Comparison of ENCODE assay signal across 15 cellular contexts in the genomic region with DNA sequence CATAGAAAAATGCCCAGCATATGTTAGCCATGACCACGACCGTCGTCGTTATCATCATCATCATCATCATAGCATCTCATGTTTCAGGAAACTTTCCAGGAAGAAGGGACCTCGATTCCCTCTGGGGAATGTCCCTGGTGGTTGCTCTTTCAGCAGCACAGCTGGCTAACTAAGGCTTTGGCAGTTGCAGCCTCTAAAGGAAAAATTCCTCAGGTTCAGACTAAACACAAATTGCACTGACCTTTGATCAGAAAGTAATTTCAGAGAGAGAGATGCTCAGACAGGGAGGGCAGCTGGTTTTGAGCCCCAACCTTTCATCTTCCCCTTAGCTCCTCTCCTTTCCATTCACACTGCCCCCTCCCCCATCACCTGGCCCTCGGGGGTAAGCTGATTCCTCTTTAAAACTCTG. TPM values are rescaled to one million over a fixed set of nuclear protein-coding genes. Genes with fewer than 3 reads are reported as not detected.
DNase-seq lines count a peak whose midpoint lies in the region; ATAC-seq, FAIRE-seq and TF ChIP-seq lines count a peak whose summit lies in the region.
"Had no signal": no experiment of that assay in that cellular context is flagged by ENCODE, and none has a peak within 500 bp of the region (broad histone marks: within the 10 kb centered on the region; RNA-seq: fewer than 3 reads in every experiment).

No MANE protein-coding gene starts in this region.

- no peak overlapping the region for H3K4ac ChIP-seq in H1 (replicated peaks; ENCODE audit: insufficient read length, low read depth, low read length)

- H3K36me3 Mint-ChIP-seq in HFFc6 (ENCODE audit: low read depth): no peaks in the 10 kb centered on the region

- no peak overlapping the region for H3K23ac ChIP-seq in H1 (ENCODE audit: insufficient read length)

- no peak overlapping the region for H2BK120ac ChIP-seq in H1 (replicated peaks; ENCODE audit: low read depth, low read length)

- H3K4me3 ChIP-seq in A549 (no peak overlapping the region), H1 (ENCODE audit: extremely low read depth in 1 of 4, insufficient read depth in 2 of 4, low read depth in 3 of 4, low read length in 4 of 4) (no peak overlapping the region)
- H3K4me3 ChIP-seq: GM12878, uterus had no signal

- H3K27ac Mint-ChIP-seq in HFFc6: no peak overlapping the region
- H3K27ac Mint-ChIP-seq: activated T-helper 1 cell treated with anti-CD3 and anti-CD28 coated beads, Interleukin-12 subunit alpha, Interleukin-12 subunit beta, Interleukin-2, Interleukin-4 antibody, amounts not matched to agents 30 ng/mL and 10 ng/mL and 1 ng/mL, durations not matched to agents 14 hours and 24 hours and 36 hours had no signal

- WGBS in A549 (ENCODE audit: missing lambda C conversion rate): 14% methylated on average over 3 of the region's 6 CpGs
- 60% methylated on average over 6 of the region's 6 CpGs; no CpG with 5 or more reads in 1 of the 2 experiments for WGBS in H1 (ENCODE audit: extremely low coverage in 1 of 2, insufficient coverage in 1 of 2, insufficient read length in 1 of 2, insufficient replicate concordance in 2 of 2, low coverage in 1 of 2, low lambda C conversion rate in 2 of 2, missing lambda C conversion rate in 1 of 2), 2 experiments

- H3K27me3 ChIP-seq in H1 (replicated peaks in 1 of 4; ENCODE audit: control insufficient read depth in 3 of 4, extremely low read depth in 1 of 4, insufficient read depth in 3 of 4, low read length in 3 of 4): peaks cover 0 to 6% (median 0%) of the 10 kb centered on the region in 4 experiments; a peak in 1 of 7 replicates
- H3K27me3 ChIP-seq in foreskin keratinocyte: peaks cover 2% of the 10 kb centered on the region
- H3K27me3 ChIP-seq: uterus had no signal

- H3K4me2 ChIP-seq in A549 (peak overlapping the region; percentile 35; the same call in 2 of the 3 replicates), H1 (ENCODE audit: insufficient read depth in 1 of 2, low read depth in 2 of 2, low read length in 2 of 2) (no peak overlapping the region)

- no peak overlapping the region for H4K8ac ChIP-seq in H1 (ENCODE audit: extremely low read depth, insufficient read depth, low read length)

- H3K36me3 ChIP-seq in H1 (ENCODE audit: control insufficient read depth in 2 of 4, insufficient read depth in 4 of 4, low read length in 3 of 4): no peaks in the 10 kb centered on the region
- H3K36me3 ChIP-seq: uterus had no signal

- H4K91ac ChIP-seq in H1 (replicated peaks; ENCODE audit: insufficient read length, low read length): no peak overlapping the region

- no peak overlapping the region; the same call in 1 of the 2 replicates for H3K18ac ChIP-seq in H1 (ENCODE audit: extremely low read depth, low read length)

- FAIRE-seq in A549 (lab: Jason Lieb, UNC) (no peak), H1 (lab: Jason Lieb, UNC) (no peak)
- FAIRE-seq: GM12878 had no signal

- TF ChIP-seq EP300 in A549 (IDR thresholded peaks at IDR 0.05) (no peak), H1 (IDR thresholded peaks at IDR 0.05; ENCODE audit: borderline replicate concordance in 1 of 2, low read depth in 2 of 2, low read length in 2 of 2) (no peak)

- POLR2A ChIA-PET in A549 (lab: Yijun Ruan, JAX) (interaction anchor here (1.2 kb wide), 1 partner anchor 12 kb away, joined by 4 read pairs; no protein-coding TSS in a partner anchor), H1 (lab: Charles Lee; ENCODE audit: partially characterized antibody) (interaction anchor here (0.8 to 6.9 kb wide), 6 partner anchors 10 to 42 kb away, joined by 3 to 47 read pairs (median 4); a partner anchor contains a TSS)

- no peak overlapping the region for H3K4me3 Mint-ChIP-seq in HFFc6
- H3K4me3 Mint-ChIP-seq: activated T-helper 1 cell treated with anti-CD3 and anti-CD28 coated beads, Interleukin-12 subunit alpha, Interleukin-12 subunit beta, Interleukin-2, Interleukin-4 antibody, amounts not matched to agents 30 ng/mL and 10 ng/mL and 1 ng/mL, durations not matched to agents 14 hours and 24 hours and 36 hours had no signal

- no peak overlapping the region for H3K56ac ChIP-seq in H1 (replicated peaks; ENCODE audit: insufficient read length, low read depth, low read length)

- H4K20me1 ChIP-seq in H1 (replicated peaks in 1 of 2; ENCODE audit: control insufficient read depth in 1 of 2, insufficient read depth in 2 of 2, low read length in 2 of 2): no peaks in the 10 kb centered on the region

- no peaks in the 10 kb centered on the region for H3K9me3 Mint-ChIP-seq in HFFc6
- H3K9me3 Mint-ChIP-seq: activated T-helper 1 cell treated with anti-CD3 and anti-CD28 coated beads, Interleukin-12 subunit alpha, Interleukin-12 subunit beta, Interleukin-2, Interleukin-4 antibody, amounts not matched to agents 30 ng/mL and 10 ng/mL and 1 ng/mL, durations not matched to agents 14 hours and 24 hours and 36 hours had no signal

- CTCF ChIA-PET in A549 (lab: Yijun Ruan, JAX) (interaction anchor here (0.5 to 2.9 kb wide), 4 partner anchors 12 to 244 kb away, joined by 3 to 11 read pairs (median 3); no protein-coding TSS in a partner anchor), H1 (lab: Charles Lee; ENCODE audit: partially characterized antibody) (interaction anchor here (0.6 to 7.8 kb wide), 6 partner anchors 11 to 343 kb away, joined by 3 to 53 read pairs (median 4); no protein-coding TSS in a partner anchor)

- TF ChIP-seq CTCF in A549 (IDR thresholded peaks at IDR 0.05) (no peak), HFFc6 (IDR thresholded peaks at IDR 0.05) (no peak), H1 (IDR thresholded peaks at IDR 0.05; ENCODE audit: control extremely low read depth in 1 of 3, insufficient read depth in 1 of 3, low read depth in 1 of 3, low read length in 3 of 3) (no peak), foreskin keratinocyte (conservative IDR thresholded peaks at IDR 0.05) (no peak)

- no peak overlapping the region for H2BK12ac ChIP-seq in H1 (ENCODE audit: low read depth, low read length)

- no peak overlapping the region for H4K5ac ChIP-seq in H1 (ENCODE audit: insufficient read length, low read depth, low read length)

- ATAC-seq in A549 (peak in 1 of 2 experiments; percentile 16; a peak in 1 of 6 replicates), HG03108 (IDR thresholded peaks at IDR 0.05; ENCODE audit: unreplicated experiment) (no peak), foreskin keratinocyte (no peak), HG02642 (IDR thresholded peaks at IDR 0.05; ENCODE audit: poor library complexity, unreplicated experiment) (no peak)
- ATAC-seq: GM12878, right cardiac atrium had no signal

- no peak for TF ChIP-seq POLR2A in A549 (IDR thresholded peaks at IDR 0.05; ENCODE audit: low read length)
- no peak for TF ChIP-seq POLR2A in H1 (IDR thresholded peaks at IDR 0.05; ENCODE audit: control extremely low read depth in 1 of 2, low read depth in 2 of 2, low read length in 2 of 2)

- H3K4me1 ChIP-seq in A549: peaks cover 21% of the 10 kb centered on the region
- H3K4me1 ChIP-seq in H1 (replicated peaks in 1 of 4; ENCODE audit: control insufficient read depth in 3 of 4, insufficient read depth in 4 of 4, low read length in 3 of 4): 0 out of 7 replicates have a peak, but pooled peaks cover 0 to 2% (median 0%) of the 10 kb centered on the region in 4 experiments
- no peaks in the 10 kb centered on the region for H3K4me1 ChIP-seq in foreskin keratinocyte
- H3K4me1 ChIP-seq: uterus had no signal

- no peak overlapping the region for H3K9ac ChIP-seq in H1 (replicated peaks in 1 of 4; ENCODE audit: extremely low read depth in 1 of 4, low read depth in 3 of 4, low read length in 3 of 4)

- H3K4me1 Mint-ChIP-seq in HFFc6 (ENCODE audit: low read depth): peaks cover 24% of the 10 kb centered on the region

- no peak overlapping the region for H3K14ac ChIP-seq in H1 (ENCODE audit: insufficient read length)

- H3K79me1 ChIP-seq in H1 (ENCODE audit: low read depth, low read length): no peaks in the 10 kb centered on the region

- no peaks in the 10 kb centered on the region for H3K23me2 ChIP-seq in H1 (ENCODE audit: low read depth, low read length)

- H2AFZ ChIP-seq in H1 (ENCODE audit: low read length): 0 out of 2 replicates have a peak overlapping the region, but pooled peaks have one; percentile 36

- H2BK15ac ChIP-seq in H1 (ENCODE audit: low read length): no peak overlapping the region

- no peak overlapping the region for H2BK5ac ChIP-seq in H1 (ENCODE audit: low read depth, low read length)

- H3K9me3 ChIP-seq in A549 (no peaks in the 10 kb centered on the region), H1 (ENCODE audit: insufficient read depth in 2 of 2, low read depth in 1 of 2, low read length in 1 of 2) (no peaks in the 10 kb centered on the region)
- H3K9me3 ChIP-seq: uterus had no signal

- no peaks in the 10 kb centered on the region for H3K79me2 ChIP-seq in H1 (ENCODE audit: control insufficient read depth in 1 of 2, insufficient read depth in 2 of 2, low read length in 2 of 2)

- peaks cover 18% of the 10 kb centered on the region for H3K27me3 Mint-ChIP-seq in HFFc6 (ENCODE audit: insufficient read depth)

- TF ChIP-seq RAD21 in A549 (conservative IDR thresholded peaks at IDR 0.05 in 1 of 2, IDR thresholded peaks at IDR 0.05 in 1 of 2) (no peak), H1 (IDR thresholded peaks at IDR 0.05 in 1 of 2, conservative IDR thresholded peaks at IDR 0.05 in 1 of 2; ENCODE audit: low read depth in 2 of 2, low read length in 2 of 2) (no peak)

- H3K27ac ChIP-seq in A549 (peak overlapping the region in 1 of 2 experiments; percentile 50; a peak in 2 of 6 replicates), H1 (ENCODE audit: low read depth, low read length) (no peak overlapping the region), foreskin keratinocyte (no peak overlapping the region)
- H3K27ac ChIP-seq: C4-2B, uterus had no signal

- DNase-seq in A549 (ENCODE audit: low read depth in 1 of 2, low spot score in 1 of 2) (no peak), HFFc6 (peak; percentile 47), H1 (ENCODE audit: low read depth in 1 of 2, low spot score in 2 of 2) (no peak), foreskin keratinocyte (no peak)
- DNase-seq: cerebellar nuclear complex, NCI-H187 treated with DMSO at 0.1 percent for 48 hours, right cardiac atrium, RPMI8226, uterus had no signal

- H2AK5ac ChIP-seq in H1 (ENCODE audit: low read depth, low read length): no peak overlapping the region

- no peak overlapping the region for H2BK20ac ChIP-seq in H1 (ENCODE audit: low read length)

RNA-seq across cellular contexts. Expression of a gene that starts 5.6 kb away (rescaled TPM):
- polyA plus RNA-seq in A549 (2011; rRNA removed): 5.6 and 8.6 TPM in 2 replicates
- 0.33 and 0.54 TPM in 2 replicates for polyA plus RNA-seq in A549 (2012; cell fraction: cytosol; rRNA removed)
- polyA plus RNA-seq in A549 (2012; cell fraction: nucleus; rRNA removed): 2.3 and 3.0 TPM in 2 replicates
- 2.7 to 4.9 TPM (median 4.4 TPM) in 3 replicates for polyA plus RNA-seq in A549 (2017; fragmentation: RNase III; extraction: RNeasy Plus Mini Kit Qiagen cat#74134 plus additional on column Dnase treatment)
- polyA minus RNA-seq in A549 (2011; rRNA and poly(A)+ RNA removed): 8.3 and 8.6 TPM in 2 replicates
- 1 to 10 TPM in 2 of 6 experiments, under 1 TPM in 3, not detected in 1; 0.33 to 1.3 (median 0.81) TPM for total RNA-seq in HFFc6 (2021; fragmentation: NEBNext Ultra II Directional; extraction: Animal tissue kit (Norgen Biotek cat#: 25700))
- total RNA-seq in H1 (2021; fragmentation: NEBNext Ultra II Directional; extraction: Animal tissue kit (Norgen Biotek cat#: 25700)): not detected in 2 replicates
- polyA plus RNA-seq in H1 (2011; rRNA removed): 0.09 and 0.20 TPM in 2 replicates
- 0.94 TPM for polyA plus RNA-seq in H1 (2011; cell fraction: cytosol; rRNA removed)
- polyA plus RNA-seq in H1 (2011; cell fraction: nucleus; rRNA removed): 1.1 TPM
- polyA plus RNA-seq in H1 (2012, experiment 1 of 2): 0.13 to 0.36 TPM (median 0.30 TPM) in 4 replicates
- 0.54 TPM for polyA plus RNA-seq in H1 (2012, experiment 2 of 2)
- polyA plus RNA-seq in H1 (2013, experiment 1 of 2): 0.14 TPM
- polyA plus RNA-seq in H1 (2013, experiment 2 of 2): not detected
- polyA minus RNA-seq in H1 (2011; rRNA and poly(A)+ RNA removed): 0.66 TPM in 1 of 2 replicates, not detected in the other
- polyA minus RNA-seq in H1 (2011; cell fraction: cytosol; rRNA and poly(A)+ RNA removed): 1.8 TPM
- polyA minus RNA-seq in H1 (2011; cell fraction: nucleus; rRNA and poly(A)+ RNA removed): 2.4 TPM
- total RNA-seq in foreskin keratinocyte: 0.34 and 0.92 TPM in 2 replicates
- 0.49 and 1.0 TPM in 2 replicates for polyA plus RNA-seq in foreskin keratinocyte

RNA-seq across cellular contexts. Expression of a gene that starts 12.7 kb away (rescaled TPM):
- 0.83 and 0.87 TPM in 2 replicates for polyA plus RNA-seq in A549 (2011; rRNA removed)
- 0.10 and 0.13 TPM in 2 replicates for polyA plus RNA-seq in A549 (2012; cell fraction: cytosol; rRNA removed)
- polyA plus RNA-seq in A549 (2012; cell fraction: nucleus; rRNA removed): 0.13 and 0.31 TPM in 2 replicates
- polyA plus RNA-seq in A549 (2017; fragmentation: RNase III; extraction: RNeasy Plus Mini Kit Qiagen cat#74134 plus additional on column Dnase treatment): 0.22 to 0.41 TPM (median 0.36 TPM) in 3 replicates
- 0.99 and 1.8 TPM in 2 replicates for polyA minus RNA-seq in A549 (2011; rRNA and poly(A)+ RNA removed)
- total RNA-seq in HFFc6 (2021; fragmentation: NEBNext Ultra II Directional; extraction: Animal tissue kit (Norgen Biotek cat#: 25700)): under 1 TPM in 4 of 6 experiments, not detected in 2; 0.24 to 0.43 (median 0.43) TPM
- total RNA-seq in H1 (2021; fragmentation: NEBNext Ultra II Directional; extraction: Animal tissue kit (Norgen Biotek cat#: 25700)): 0.26 and 0.61 TPM in 2 replicates
- 0.38 and 1.0 TPM in 2 replicates for polyA plus RNA-seq in H1 (2011; rRNA removed)
- 1.0 TPM for polyA plus RNA-seq in H1 (2011; cell fraction: cytosol; rRNA removed)
- polyA plus RNA-seq in H1 (2011; cell fraction: nucleus; rRNA removed): 0.98 TPM
- 0.44 to 1.3 TPM (median 0.91 TPM) in 4 replicates for polyA plus RNA-seq in H1 (2012, experiment 1 of 2)
- polyA plus RNA-seq in H1 (2012, experiment 2 of 2): 0.34 TPM
- polyA plus RNA-seq in H1 (2013, experiment 1 of 2): 0.41 TPM
- polyA plus RNA-seq in H1 (2013, experiment 2 of 2): 0.11 TPM
- polyA minus RNA-seq in H1 (2011; rRNA and poly(A)+ RNA removed): 0.25 and 0.88 TPM in 2 replicates
- 3.3 TPM for polyA minus RNA-seq in H1 (2011; cell fraction: cytosol; rRNA and poly(A)+ RNA removed)
- not detected for polyA minus RNA-seq in H1 (2011; cell fraction: nucleus; rRNA and poly(A)+ RNA removed)
- not detected in 2 replicates for total RNA-seq in foreskin keratinocyte
- polyA plus RNA-seq in foreskin keratinocyte: 0.07 and 0.09 TPM in 2 replicates
- total RNA-seq: lung microvascular endothelial cell had no signal

RNA-seq across cellular contexts. Expression of a gene that starts 18.5 kb away (rescaled TPM):
- polyA plus RNA-seq in A549 (2011; rRNA removed): 54.1 and 64.2 TPM in 2 replicates
- polyA plus RNA-seq in A549 (2012; cell fraction: cytosol; rRNA removed): 62.4 and 70.9 TPM in 2 replicates
- 34.0 and 43.5 TPM in 2 replicates for polyA plus RNA-seq in A549 (2012; cell fraction: nucleus; rRNA removed)
- 70.6 to 73.6 TPM (median 72.4 TPM) in 3 replicates for polyA plus RNA-seq in A549 (2017; fragmentation: RNase III; extraction: RNeasy Plus Mini Kit Qiagen cat#74134 plus additional on column Dnase treatment)
- polyA minus RNA-seq in A549 (2011; rRNA and poly(A)+ RNA removed): 37.4 and 43.2 TPM in 2 replicates
- total RNA-seq in HFFc6 (2021; fragmentation: NEBNext Ultra II Directional; extraction: Animal tissue kit (Norgen Biotek cat#: 25700)): 10 to 100 TPM; 63.4 to 87.0 (median 78.7) TPM
- total RNA-seq in H1 (2021; fragmentation: NEBNext Ultra II Directional; extraction: Animal tissue kit (Norgen Biotek cat#: 25700)): 71.1 and 71.5 TPM in 2 replicates
- 49.2 and 52.3 TPM in 2 replicates for polyA plus RNA-seq in H1 (2011; rRNA removed)
- polyA plus RNA-seq in H1 (2011; cell fraction: cytosol; rRNA removed): 83.7 TPM
- polyA plus RNA-seq in H1 (2011; cell fraction: nucleus; rRNA removed): 55.9 TPM
- 64.8 to 102 TPM (median 90.9 TPM) in 4 replicates for polyA plus RNA-seq in H1 (2012, experiment 1 of 2)
- 67.8 TPM for polyA plus RNA-seq in H1 (2012, experiment 2 of 2)
- polyA plus RNA-seq in H1 (2013, experiment 1 of 2): 56.9 TPM
- 54.5 TPM for polyA plus RNA-seq in H1 (2013, experiment 2 of 2)
- 32.1 and 32.6 TPM in 2 replicates for polyA minus RNA-seq in H1 (2011; rRNA and poly(A)+ RNA removed)
- 31.0 TPM for polyA minus RNA-seq in H1 (2011; cell fraction: cytosol; rRNA and poly(A)+ RNA removed)
- polyA minus RNA-seq in H1 (2011; cell fraction: nucleus; rRNA and poly(A)+ RNA removed): 23.2 TPM
- total RNA-seq in foreskin keratinocyte: 86.0 and 92.0 TPM in 2 replicates
- polyA plus RNA-seq in foreskin keratinocyte: 120 and 121 TPM in 2 replicates

RNA-seq across cellular contexts. Expression of a gene that starts 18.7 kb away (rescaled TPM):
- polyA plus RNA-seq in A549 (2011; rRNA removed) (20.8 and 23.4 TPM in 2 replicates), A549 (2017; fragmentation: RNase III; extraction: RNeasy Plus Mini Kit Qiagen cat#74134 plus additional on column Dnase treatment) (33.2 to 40.5 TPM (median 37.5 TPM) in 3 replicates), H1 (2011; rRNA removed) (42.1 and 70.5 TPM in 2 replicates), foreskin keratinocyte (40.2 and 41.7 TPM in 2 replicates)
- 30.5 and 34.2 TPM in 2 replicates for polyA plus RNA-seq in A549 (2012; cell fraction: cytosol; rRNA removed)
- polyA plus RNA-seq in A549 (2012; cell fraction: nucleus; rRNA removed): 161 and 164 TPM in 2 replicates
- polyA minus RNA-seq in A549 (2011; rRNA and poly(A)+ RNA removed): 76.6 and 84.8 TPM in 2 replicates
- total RNA-seq in HFFc6 (2021; fragmentation: NEBNext Ultra II Directional; extraction: Animal tissue kit (Norgen Biotek cat#: 25700)): 10 to 100 TPM; 74.0 to 83.3 (median 77.8) TPM
- 59.7 and 68.5 TPM in 2 replicates for total RNA-seq in H1 (2021; fragmentation: NEBNext Ultra II Directional; extraction: Animal tissue kit (Norgen Biotek cat#: 25700))
- polyA plus RNA-seq in H1 (2011; cell fraction: cytosol; rRNA removed): 43.0 TPM
- 225 TPM for polyA plus RNA-seq in H1 (2011; cell fraction: nucleus; rRNA removed)
- 38.3 to 64.6 TPM (median 60.5 TPM) in 4 replicates for polyA plus RNA-seq in H1 (2012, experiment 1 of 2)
- 48.8 TPM for polyA plus RNA-seq in H1 (2012, experiment 2 of 2)
- 23.9 TPM for polyA plus RNA-seq in H1 (2013, experiment 1 of 2)
- polyA plus RNA-seq in H1 (2013, experiment 2 of 2): 21.1 TPM
- polyA minus RNA-seq in H1 (2011; rRNA and poly(A)+ RNA removed): 97.1 and 101 TPM in 2 replicates
- polyA minus RNA-seq in H1 (2011; cell fraction: cytosol; rRNA and poly(A)+ RNA removed): 32.1 TPM
- 84.9 TPM for polyA minus RNA-seq in H1 (2011; cell fraction: nucleus; rRNA and poly(A)+ RNA removed)
- total RNA-seq in foreskin keratinocyte: 45.8 and 46.4 TPM in 2 replicates

RNA-seq across cellular contexts. Expression of a gene that starts 31.7 kb away (rescaled TPM):
- 12.7 and 16.0 TPM in 2 replicates for polyA plus RNA-seq in A549 (2011; rRNA removed)
- polyA plus RNA-seq in A549 (2012; cell fraction: cytosol; rRNA removed): 17.6 and 19.7 TPM in 2 replicates
- polyA plus RNA-seq in A549 (2012; cell fraction: nucleus; rRNA removed): 53.1 and 54.8 TPM in 2 replicates
- polyA plus RNA-seq in A549 (2017; fragmentation: RNase III; extraction: RNeasy Plus Mini Kit Qiagen cat#74134 plus additional on column Dnase treatment): 11.6 to 15.6 TPM (median 14.6 TPM) in 3 replicates
- polyA minus RNA-seq in A549 (2011; rRNA and poly(A)+ RNA removed): 23.9 and 27.7 TPM in 2 replicates
- 10 to 100 TPM; 14.1 to 20.5 (median 16.5) TPM for total RNA-seq in HFFc6 (2021; fragmentation: NEBNext Ultra II Directional; extraction: Animal tissue kit (Norgen Biotek cat#: 25700))
- 14.7 and 16.2 TPM in 2 replicates for total RNA-seq in H1 (2021; fragmentation: NEBNext Ultra II Directional; extraction: Animal tissue kit (Norgen Biotek cat#: 25700))
- 23.9 and 30.5 TPM in 2 replicates for polyA plus RNA-seq in H1 (2011; rRNA removed)
- polyA plus RNA-seq in H1 (2011; cell fraction: cytosol; rRNA removed): 19.7 TPM
- 65.0 TPM for polyA plus RNA-seq in H1 (2011; cell fraction: nucleus; rRNA removed)
- 13.4 to 21.7 TPM (median 20.0 TPM) in 4 replicates for polyA plus RNA-seq in H1 (2012, experiment 1 of 2)
- 17.5 TPM for polyA plus RNA-seq in H1 (2012, experiment 2 of 2)
- 15.5 TPM for polyA plus RNA-seq in H1 (2013, experiment 1 of 2)
- polyA plus RNA-seq in H1 (2013, experiment 2 of 2): 11.5 TPM
- 9.3 and 15.0 TPM in 2 replicates for polyA minus RNA-seq in H1 (2011; rRNA and poly(A)+ RNA removed)
- polyA minus RNA-seq in H1 (2011; cell fraction: cytosol; rRNA and poly(A)+ RNA removed): 11.2 TPM
- 19.5 TPM for polyA minus RNA-seq in H1 (2011; cell fraction: nucleus; rRNA and poly(A)+ RNA removed)
- 13.4 and 19.3 TPM in 2 replicates for total RNA-seq in foreskin keratinocyte
- polyA plus RNA-seq in foreskin keratinocyte: 14.4 and 19.3 TPM in 2 replicates
